ENCODE assay signal across 24 cellular contexts in the genomic region with DNA sequence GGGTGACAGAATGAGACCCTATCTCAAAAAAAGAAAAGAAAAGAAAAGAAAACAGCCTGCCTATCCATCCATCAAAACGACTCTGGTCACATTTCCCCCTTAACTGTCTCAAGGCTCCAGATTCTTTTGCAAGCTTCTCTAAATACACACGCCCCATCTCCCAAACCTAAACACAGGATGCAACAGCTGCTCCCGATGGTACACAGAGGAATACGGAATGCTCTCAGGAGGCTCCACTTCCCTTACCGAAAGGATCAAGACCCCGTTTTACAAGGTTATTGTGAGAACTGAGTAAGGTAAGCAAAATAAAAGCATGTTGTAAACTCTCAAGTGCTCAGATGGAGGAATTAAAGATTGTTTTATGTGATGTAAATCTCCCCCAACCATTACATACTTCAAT.
"Had no signal": no experiment of that assay in that cellular context is flagged by ENCODE, and none has a peak within 500 bp of the region (broad histone marks: within the 10 kb centered on the region; RNA-seq: fewer than 3 reads in every experiment).

No MANE protein-coding gene starts in this region.

- H3K36me3 ChIP-seq: neural progenitor cell, prostate gland had no signal

- H2AFZ ChIP-seq: neural progenitor cell, parathyroid adenoma had no signal

- H3K4me1 Mint-ChIP-seq: naive thymus-derived CD4-positive, alpha-beta T cell; stimulated activated effector memory CD8-positive, alpha-beta T cell treated with anti-CD3 and anti-CD28 coated beads, Interleukin-12 subunit alpha, Interleukin-12 subunit beta, amount 100 ng/mL, for 72 hours had no signal

- H3K27ac Mint-ChIP-seq: mesothelial cell of epicardium; naive thymus-derived CD4-positive, alpha-beta T cell; nephron; neural progenitor cell; stimulated activated effector memory CD8-positive, alpha-beta T cell treated with anti-CD3 and anti-CD28 coated beads, Interleukin-12 subunit alpha, Interleukin-12 subunit beta, amount 100 ng/mL, for 72 hours had no signal

- H3K9ac ChIP-seq: neural progenitor cell, parathyroid adenoma had no signal

- H3K27me3 ChIP-seq: esophagus squamous epithelium, neural progenitor cell, right atrium auricular region, stomach, testis, tibial artery, upper lobe of left lung had no signal

- H3K27me3 Mint-ChIP-seq: naive thymus-derived CD4-positive, alpha-beta T cell had no signal

- DNase-seq: dermis blood vessel endothelial cell; effector memory CD4-positive, alpha-beta T cell; erythroblast; esophagus squamous epithelium; left ventricle myocardium superior; lower lobe of right lung; mucosa of descending colon; naive thymus-derived CD4-positive, alpha-beta T cell; small intestine; stimulated activated CD4-positive, alpha-beta T cell treated with anti-CD3 and anti-CD28 coated beads, Interleukin-2, amount 100 ng/mL, for 24 hours; stimulated activated CD4-positive, alpha-beta T cell treated with anti-CD3 and anti-CD28 coated beads, Interleukin-4, amount 100 ng/mL, for 24 hours; stimulated activated naive CD4-positive, alpha-beta T cell treated with Interleukin-2 at 50 U/mL for 16 hours; stomach; testis; tibial artery; upper lobe of left lung had no signal

- ATAC-seq: left ventricle myocardium superior; lower lobe of right lung; mucosa of descending colon; naive thymus-derived CD4-positive, alpha-beta T cell; stimulated activated effector memory CD8-positive, alpha-beta T cell treated with anti-CD3 and anti-CD28 coated beads, Interleukin-12 subunit alpha, Interleukin-12 subunit beta, amount 100 ng/mL, for 72 hours had no signal

- H3K4me1 ChIP-seq: lower lobe of right lung, parathyroid adenoma, prostate gland, testis, upper lobe of left lung had no signal

- H3K4me3 Mint-ChIP-seq: mesothelial cell of epicardium; naive thymus-derived CD4-positive, alpha-beta T cell; nephron; neural progenitor cell; stimulated activated effector memory CD8-positive, alpha-beta T cell treated with anti-CD3 and anti-CD28 coated beads, Interleukin-12 subunit alpha, Interleukin-12 subunit beta, amount 100 ng/mL, for 72 hours had no signal

- H3K9me3 ChIP-seq: esophagus squamous epithelium, lower lobe of right lung, mucosa of descending colon, prostate gland, right atrium auricular region, stomach, testis, tibial artery, upper lobe of left lung had no signal

- H3K79me2 ChIP-seq: parathyroid adenoma had no signal

- H3K4me2 ChIP-seq: neural progenitor cell had no signal

- H3K4me3 ChIP-seq: coronary artery, esophagus squamous epithelium, lower lobe of right lung, mucosa of descending colon, neural progenitor cell, prostate gland, right atrium auricular region, stomach, testis, tibial artery, upper lobe of left lung had no signal

- H3K9me3 Mint-ChIP-seq: mesothelial cell of epicardium; nephron; neural progenitor cell; stimulated activated effector memory CD8-positive, alpha-beta T cell treated with anti-CD3 and anti-CD28 coated beads, Interleukin-12 subunit alpha, Interleukin-12 subunit beta, amount 100 ng/mL, for 72 hours had no signal

- H3K27ac ChIP-seq: coronary artery, esophagus squamous epithelium, lower lobe of right lung, neural progenitor cell, parathyroid adenoma, prostate gland, right atrium auricular region, stomach, testis, tibial artery, upper lobe of left lung had no signal
